In the genomic region with DNA sequence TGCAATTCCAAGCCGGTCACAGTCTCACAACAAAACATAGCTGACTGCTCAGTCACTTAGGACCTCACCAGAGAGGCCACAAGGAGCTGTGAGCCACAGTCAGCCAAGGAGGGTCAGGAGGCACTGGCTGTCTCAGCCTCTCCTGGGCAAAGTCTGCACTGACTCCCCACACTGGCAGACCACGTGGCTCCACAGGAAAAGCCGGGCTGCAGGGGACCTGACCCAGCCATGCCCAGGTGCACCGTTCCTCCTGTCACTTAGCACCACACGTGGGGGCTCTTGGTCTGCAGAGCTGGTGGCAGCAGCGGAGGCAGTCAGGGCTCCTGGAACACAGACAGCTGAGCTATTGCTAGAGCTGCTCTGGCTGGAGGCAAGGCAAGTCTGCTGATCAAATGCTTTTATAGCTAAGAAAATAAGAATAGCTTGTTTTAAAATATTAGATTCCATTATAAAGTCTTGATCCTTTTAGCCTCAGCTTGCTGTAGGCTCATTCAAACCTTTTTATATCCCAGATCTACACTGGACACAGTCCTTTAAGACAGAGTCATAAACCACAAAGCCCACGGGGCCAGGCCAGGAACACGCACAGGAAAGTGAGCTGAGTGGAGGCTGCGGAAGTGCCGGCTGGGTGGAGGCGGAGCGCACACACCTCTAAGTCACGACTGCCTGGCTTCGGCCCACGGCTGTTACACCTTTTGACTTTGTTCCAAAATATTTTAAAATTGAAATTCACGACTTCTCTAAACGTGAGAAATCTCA, we compare ENCODE assay signal across 9 cellular contexts.
DNase-seq lines count a peak whose midpoint lies in the region; ATAC-seq, FAIRE-seq and TF ChIP-seq lines count a peak whose summit lies in the region.
"Had no signal": no experiment of that assay in that cellular context is flagged by ENCODE, and none has a peak within 500 bp of the region (broad histone marks: within the 10 kb centered on the region; RNA-seq: fewer than 3 reads in every experiment).

No MANE protein-coding gene starts in this region.

- no peaks in the 10 kb centered on the region for H3K9me3 ChIP-seq in skeletal muscle tissue (ENCODE audit: control insufficient read depth in 3 of 3, low read length in 3 of 3)
- no peaks in the 10 kb centered on the region for H3K9me3 ChIP-seq in effector memory CD4-positive, alpha-beta T cell (ENCODE audit: control insufficient read depth, low read length)

- no peak overlapping the region for H3K27ac ChIP-seq in skeletal muscle tissue (ENCODE audit: low read depth, low read length)
- no peak overlapping the region for H3K27ac ChIP-seq in effector memory CD4-positive, alpha-beta T cell (ENCODE audit: insufficient read depth, low read length, poor library complexity, severe bottlenecking)

- H3K36me3 ChIP-seq in skeletal muscle tissue (ENCODE audit: control insufficient read depth in 3 of 3, insufficient read depth in 3 of 3, low read length in 3 of 3), result no peaks in the 10 kb centered on the region
- H3K36me3 ChIP-seq in effector memory CD4-positive, alpha-beta T cell (ENCODE audit: control insufficient read depth, insufficient read depth, low read length), result no peaks in the 10 kb centered on the region

- H3K4me3 ChIP-seq in skeletal muscle tissue (ENCODE audit: low read length in 3 of 3), result peak overlapping the region in 1 of 3 donors; percentile 40
- no peak overlapping the region for H3K4me3 ChIP-seq in effector memory CD4-positive, alpha-beta T cell (ENCODE audit: insufficient read depth, low read depth, low read length, poor library complexity, severe bottlenecking)

- TF ChIP-seq CTCF in GM20000 (IDR thresholded peaks at IDR 0.05; ENCODE audit: extremely low read depth, missing control alignments), result peak; percentile 3

- no peaks in the 10 kb centered on the region for H3K27me3 ChIP-seq in skeletal muscle tissue (ENCODE audit: control insufficient read depth in 3 of 3, insufficient read depth in 3 of 3, low read length in 3 of 3)
- no peaks in the 10 kb centered on the region for H3K27me3 ChIP-seq in effector memory CD4-positive, alpha-beta T cell (replicated peaks; ENCODE audit: control insufficient read depth, insufficient read depth, low read length, poor library complexity, severe bottlenecking)

- no peak for TF ChIP-seq POLR2A in GM12891 (IDR thresholded peaks at IDR 0.05; ENCODE audit: low read depth, low read length)

- H3K9ac ChIP-seq in skeletal muscle tissue (ENCODE audit: low read depth in 1 of 3, low read length in 3 of 3), result peak overlapping the region in 2 of 3 donors; percentile 30 to 47

- ATAC-seq in esophagus mucosa (peak; percentile 15), HG02798 (IDR thresholded peaks at IDR 0.05; ENCODE audit: poor library complexity, unreplicated experiment) (no peak)

- H3K4me1 ChIP-seq in skeletal muscle tissue (ENCODE audit: control insufficient read depth in 3 of 3, insufficient read depth in 3 of 3, low read length in 3 of 3), result peaks cover 10 to 18% (median 13%) of the 10 kb centered on the region in 3 donors
- no peaks in the 10 kb centered on the region for H3K4me1 ChIP-seq in effector memory CD4-positive, alpha-beta T cell (ENCODE audit: control insufficient read depth, insufficient read depth, low read length, poor library complexity, severe bottlenecking)

- DNase-seq in GM20000 (ENCODE audit: low spot score) (no peak), RPMI7951 (ENCODE audit: low read depth) (peak; percentile 6), COR-L47 (lab: John Stamatoyannopoulos, UW) (no peak), GM12891 (ENCODE audit: insufficient read length, low spot score) (no peak)
- DNase-seq in effector memory CD4-positive, alpha-beta T cell, result no peak
- DNase-seq: IMR-90 had no signal

- no peak for FAIRE-seq in GM12891 (lab: Jason Lieb, UNC)

TF ChIP-seq in GM12891, 5 proteins besides CTCF, POLR2A, EP300 and RAD21:
- no peak for TF ChIP-seq PAX5 (IDR thresholded peaks at IDR 0.05; ENCODE audit: insufficient read depth, low read length, severe bottlenecking)
- TF ChIP-seq SPI1 (IDR thresholded peaks at IDR 0.05; ENCODE audit: low read depth, low read length), result no peak
- no peak for TF ChIP-seq TAF1 (IDR thresholded peaks at IDR 0.05; ENCODE audit: low read depth, low read length)
- no peak for TF ChIP-seq POLR2AphosphoS5 (IDR thresholded peaks at IDR 0.05; ENCODE audit: low read depth, low read length)
- no peak for TF ChIP-seq POU2F2 (IDR thresholded peaks at IDR 0.05; ENCODE audit: low read depth, low read length)
